ENCODE assay signal across 28 cellular contexts in genomic region chr2:176412136-176412535, GRCh38.
"Had no signal": no experiment of that assay in that cellular context is flagged by ENCODE, and none has a peak within 500 bp of the region (broad histone marks: within the 10 kb centered on the region; RNA-seq: fewer than 3 reads in every experiment).

No MANE protein-coding gene starts in this region.

- DNase-seq: colonic mucosa; cortex of kidney; dermis blood vessel endothelial cell; dorsolateral prefrontal cortex; effector CD4-positive, alpha-beta T cell; effector CD8-positive, alpha-beta T cell; effector memory CD4-positive, alpha-beta T cell; effector memory CD8-positive, alpha-beta T cell; endodermal cell; erythroblast; esophagus squamous epithelium; foreskin fibroblast; foreskin keratinocyte; foreskin melanocyte; gastrocnemius medialis; glutamatergic neuron; head of caudate nucleus; heart left ventricle; heart right ventricle had no signal

- ATAC-seq: effector memory CD8-positive, alpha-beta T cell; esophagus mucosa; foreskin keratinocyte; gastrocnemius medialis; gastroesophageal sphincter; heart left ventricle; heart right ventricle had no signal

- H3K79me2 ChIP-seq: hepatocyte had no signal

- H3K4me1 ChIP-seq: colonic mucosa, esophagus muscularis mucosa, foreskin keratinocyte, gastrocnemius medialis, gastroesophageal sphincter, heart left ventricle, heart right ventricle had no signal

- H3K27me3 ChIP-seq: colonic mucosa, gastrocnemius medialis, hepatocyte had no signal

- H3K27ac ChIP-seq: colonic mucosa, coronary artery, dorsolateral prefrontal cortex, epithelial cell of prostate, esophagus muscularis mucosa, esophagus squamous epithelium, foreskin keratinocyte, gastrocnemius medialis, gastroesophageal sphincter, heart left ventricle, heart right ventricle, hepatocyte had no signal

- H2AFZ ChIP-seq: hepatocyte had no signal

- H3K36me3 ChIP-seq: colonic mucosa, esophagus muscularis mucosa, esophagus squamous epithelium, gastrocnemius medialis, gastroesophageal sphincter, heart left ventricle, heart right ventricle had no signal

- FAIRE-seq: endometrium, endothelial cell of umbilical vein, frontal cortex had no signal

- H3K4me3 ChIP-seq: colonic mucosa, coronary artery, dorsolateral prefrontal cortex, esophagus muscularis mucosa, esophagus squamous epithelium, gastrocnemius medialis, gastroesophageal sphincter, heart left ventricle, heart right ventricle, hepatocyte had no signal

- H3K4me2 ChIP-seq: hepatocyte had no signal

- H3K9me3 ChIP-seq: colonic mucosa, esophagus muscularis mucosa, esophagus squamous epithelium, gastrocnemius medialis, gastroesophageal sphincter, heart left ventricle, heart right ventricle had no signal
